Comparison of ENCODE assay signal across 8 cellular contexts in genomic region chr10:120850911-120851865, GRCh38. TPM values are rescaled to one million over a fixed set of nuclear protein-coding genes. Genes with fewer than 3 reads are reported as not detected.
DNase-seq lines count a peak whose midpoint lies in the region; TF ChIP-seq lines count a peak whose summit lies in the region.

TSS of gene WDR11 (plus strand) at chr10:120851362. CDS start at chr10:120851421, 59 bp downstream.

- H3K23ac ChIP-seq in mesenchymal stem cell (ENCODE audit: low read length in 2 of 2), result no peak within 1 kb of the TSS

- H2BK5ac ChIP-seq in mesenchymal stem cell (ENCODE audit: low read depth, low read length, poor library complexity, severe bottlenecking), result peak within 1 kb of the TSS; percentile 39

- peak; percentile 53 for DNase-seq in COLO829 (ENCODE audit: low spot score)
- peak; percentile 77 for DNase-seq in GM20000 (ENCODE audit: low spot score)
- peak; percentile 59 for DNase-seq in HS-5 (ENCODE audit: low read depth)
- DNase-seq in NOMO-1 treated with dmso at 0.1 percent for 144 hours (lab: John Stamatoyannopoulos, UW; ENCODE audit: unreplicated experiment), result peak; percentile 77
- peak; percentile 51 to 61 (median 55) for DNase-seq in activated CD8-positive, alpha-beta memory T cell treated with anti-CD3 and anti-CD28 coated beads for 48 hours (ENCODE audit: low read depth in 2 of 3, low spot score in 2 of 3)
- DNase-seq in mesenchymal stem cell, result peak; percentile 89
- DNase-seq in stimulated activated CD8-positive, alpha-beta memory T cell treated with anti-CD3 and anti-CD28 coated beads, Interleukin-12 subunit alpha, Interleukin-12 subunit beta, amount 100 ng/mL, for 24 hours (ENCODE audit: extremely low read depth), result peak; percentile 34

- peak within 1 kb of the TSS; percentile 53 for H2BK15ac ChIP-seq in mesenchymal stem cell (ENCODE audit: low read depth, poor library complexity, severe bottlenecking)

- peak within 1 kb of the TSS; percentile 82 for H3K27ac ChIP-seq in mesenchymal stem cell (ENCODE audit: low read length, poor library complexity, severe bottlenecking)

- H3K9ac ChIP-seq in endocrine pancreas (ENCODE audit: control insufficient read depth, insufficient read depth, low read length) (peak within 1 kb of the TSS; percentile 99), mesenchymal stem cell (ENCODE audit: low read length) (peak within 1 kb of the TSS; percentile 99)

- H3K4me3 ChIP-seq in endocrine pancreas (ENCODE audit: control insufficient read depth, insufficient read depth, low read length) (peak within 1 kb of the TSS; percentile 97), mesenchymal stem cell (ENCODE audit: insufficient read depth in 1 of 2, low read depth in 1 of 2, low read length in 2 of 2) (peak within 1 kb of the TSS; percentile 83 to 92)

- 7% methylated on average over 42 of the region's 45 CpGs for WGBS in mesenchymal stem cell

- H3K18ac ChIP-seq in mesenchymal stem cell (ENCODE audit: low read depth in 1 of 2, low read length in 2 of 2), result peak within 1 kb of the TSS in 1 of 2 experiments; percentile 95

- H4K8ac ChIP-seq in mesenchymal stem cell (ENCODE audit: low read length), result peak within 1 kb of the TSS; percentile 99

- H2AFZ ChIP-seq in mesenchymal stem cell (ENCODE audit: low read depth, low read length), result peak within 1 kb of the TSS; percentile 99

- H2AK5ac ChIP-seq in mesenchymal stem cell (ENCODE audit: low read length, severe bottlenecking), result peak within 1 kb of the TSS; percentile 13

- H3K9me3 ChIP-seq in endocrine pancreas (ENCODE audit: control insufficient read depth, low read length) (no peaks in the 10 kb centered on the region), mesenchymal stem cell (ENCODE audit: control insufficient read depth, low read length) (no peaks in the 10 kb centered on the region)

- H3K79me1 ChIP-seq in mesenchymal stem cell (replicated peaks; ENCODE audit: low read length, poor library complexity, severe bottlenecking), result peaks cover 3% of the 10 kb centered on the region

- H2BK12ac ChIP-seq in mesenchymal stem cell (ENCODE audit: low read length in 2 of 2), result no peak within 1 kb of the TSS

- H4K91ac ChIP-seq in mesenchymal stem cell (ENCODE audit: low read length), result peak within 1 kb of the TSS; percentile 76

- H3K4me2 ChIP-seq in mesenchymal stem cell (ENCODE audit: low read length, poor library complexity, severe bottlenecking), result peak within 1 kb of the TSS; percentile 76

- H3K4me1 ChIP-seq in endocrine pancreas (ENCODE audit: control insufficient read depth, insufficient read depth, low read length) (peaks cover 8% of the 10 kb centered on the region), mesenchymal stem cell (ENCODE audit: control insufficient read depth, insufficient read depth, low read depth, low read length) (peaks cover 1% of the 10 kb centered on the region)

- H3K27me3 ChIP-seq in endocrine pancreas (ENCODE audit: control insufficient read depth, insufficient read depth, low read length) (no peaks in the 10 kb centered on the region), mesenchymal stem cell (ENCODE audit: control insufficient read depth in 1 of 2, insufficient read depth in 1 of 2, low read length in 2 of 2) (no peaks in the 10 kb centered on the region)

- H2BK120ac ChIP-seq in mesenchymal stem cell (ENCODE audit: low read depth, low read length), result peak within 1 kb of the TSS; percentile 68

- peak within 1 kb of the TSS in 1 of 2 experiments; percentile 86 for H3K4ac ChIP-seq in mesenchymal stem cell (ENCODE audit: low read depth in 1 of 2, low read length in 2 of 2)

- no peak for TF ChIP-seq CTCF in GM20000 (IDR thresholded peaks at IDR 0.05; ENCODE audit: extremely low read depth, missing control alignments)

- H3K14ac ChIP-seq in mesenchymal stem cell (ENCODE audit: low read length in 2 of 2), result peak within 1 kb of the TSS in 1 of 2 experiments; percentile 14

- H3K36me3 ChIP-seq in endocrine pancreas (ENCODE audit: control insufficient read depth, insufficient read depth, low read length) (no peaks in the 10 kb centered on the region), mesenchymal stem cell (ENCODE audit: control insufficient read depth in 1 of 2, insufficient read depth in 2 of 2, low read depth in 1 of 2, low read length in 2 of 2) (peaks cover 0 to 25% of the 10 kb centered on the region in 2 experiments)

RNA-seq across cellular contexts. Expression of gene WDR11, which starts in this region (rescaled TPM):
- polyA plus RNA-seq in mesenchymal stem cell (2013, experiment 1 of 2), result 41.3 TPM
- polyA plus RNA-seq in mesenchymal stem cell (2013, experiment 2 of 2), result 39.5 TPM

Comparison
In these comparisons a context has a peak if more than half of its experiments do, and no peak if none do; other contexts are left out.
1. Peak in every context shown above with its lines: DNase-seq, H3K4me3 ChIP-seq and H3K27ac ChIP-seq.
2. DNase-seq: peak in every context shown above with its lines; median percentile 89 in mesenchymal stem cell; 77 in GM20000; 77 in NOMO-1 treated with dmso at 0.1 percent for 144 hours; 59 in HS-5; 55 in activated CD8-positive, alpha-beta memory T cell treated with anti-CD3 and anti-CD28 coated beads for 48 hours; 53 in COLO829; 34 in stimulated activated CD8-positive, alpha-beta memory T cell treated with anti-CD3 and anti-CD28 coated beads, Interleukin-12 subunit alpha, Interleukin-12 subunit beta, amount 100 ng/mL, for 24 hours.